ENCODE assay signal across 1 cellular context in genomic region chr1:108745980-108746381, GRCh38.
A peak's percentile ranks its signal among the peaks of the same experiment; 100 is the strongest.
TF ChIP-seq lines count a peak whose summit lies in the region.

No MANE protein-coding gene starts in this region.

TF ChIP-seq in GM12878, 131 proteins besides CTCF, POLR2A, EP300 and RAD21:
- TF ChIP-seq ATF2 (IDR thresholded peaks at IDR 0.05; ENCODE audit: low read length), result no peak
- TF ChIP-seq ATF7 (IDR thresholded peaks at IDR 0.05; ENCODE audit: low read depth), result no peak
- TF ChIP-seq REST (IDR thresholded peaks at IDR 0.05; ENCODE audit: low read depth, low read length), result no peak
- TF ChIP-seq PKNOX1 (IDR thresholded peaks at IDR 0.05), result no peak
- no peak for TF ChIP-seq NR2C1 (IDR thresholded peaks at IDR 0.05)
- TF ChIP-seq ZBTB33 (IDR thresholded peaks at IDR 0.05), result 0 out of 2 replicates have a peak, but pooled peaks have one; percentile 33
- no peak for TF ChIP-seq NR2F1 (conservative IDR thresholded peaks at IDR 0.05)
- no peak for TF ChIP-seq TCF7 (IDR thresholded peaks at IDR 0.05; ENCODE audit: borderline replicate concordance)
- TF ChIP-seq CREM (IDR thresholded peaks at IDR 0.05; ENCODE audit: low read depth), result no peak
- no peak for TF ChIP-seq USF1 (IDR thresholded peaks at IDR 0.05; ENCODE audit: borderline replicate concordance, extremely low read length, insufficient read depth, low read depth, low read length)
- no peak for TF ChIP-seq HDAC6 (IDR thresholded peaks at IDR 0.05; ENCODE audit: unreplicated experiment)
- peak; percentile 30; the same call in 1 of the 2 replicates for TF ChIP-seq ZBTB40 (IDR thresholded peaks at IDR 0.05; ENCODE audit: borderline replicate concordance)
- no peak for TF ChIP-seq CBX5 (IDR thresholded peaks at IDR 0.05; ENCODE audit: low read depth)
- no peak for TF ChIP-seq MEF2B (IDR thresholded peaks at IDR 0.05; ENCODE audit: partially characterized antibody, poor library complexity, severe bottlenecking)
- TF ChIP-seq CHD1 (IDR thresholded peaks at IDR 0.05; ENCODE audit: low read depth, low read length), result no peak
- TF ChIP-seq SIN3A (IDR thresholded peaks at IDR 0.05; ENCODE audit: low read depth, low read length), result 0 out of 2 replicates have a peak, but pooled peaks have one; percentile 18
- no peak for TF ChIP-seq MLLT1 (IDR thresholded peaks at IDR 0.05)
- TF ChIP-seq ZNF217 (IDR thresholded peaks at IDR 0.05), result 0 out of 2 replicates have a peak, but pooled peaks have one; percentile 35
- no peak for TF ChIP-seq USF2 (IDR thresholded peaks at IDR 0.05; ENCODE audit: borderline replicate concordance, low read depth, low read length)
TF ChIP-seq in GM12878: peak in this region for 4.
